Comparison of ENCODE assay signal across 40 cellular contexts in genomic region chr19:48921721-48922500, GRCh38. TPM values are rescaled to one million over a fixed set of nuclear protein-coding genes. Genes with fewer than 3 reads are reported as not detected.
"Had no signal": no experiment of that assay in that cellular context is flagged by ENCODE, and none has a peak within 500 bp of the region (broad histone marks: within the 10 kb centered on the region; RNA-seq: fewer than 3 reads in every experiment).

No MANE protein-coding gene starts in this region.

- H3K27ac ChIP-seq: Peyer's patch, SJSA1 had no signal

- H3K9ac ChIP-seq: SK-N-SH had no signal

- H3K4me3 Mint-ChIP-seq: activated CD4-positive, alpha-beta T cell treated with anti-CD3 and anti-CD28 coated beads for 36 hours; activated CD4-positive, alpha-beta T cell treated with anti-CD3 and anti-CD28 coated beads, Interleukin-2, amount 10 ng/mL, durations not matched to agents 7 days and 5 days; activated CD8-positive, alpha-beta memory T cell treated with anti-CD3 and anti-CD28 coated beads, Interleukin-2, amount 10 ng/mL, durations not matched to agents 7 days and 5 days; activated naive CD4-positive, alpha-beta T cell treated with anti-CD3 and anti-CD28 coated beads, Interleukin-2, amount 10 ng/mL, durations not matched to agents 7 days and 5 days; activated naive CD8-positive, alpha-beta T cell; activated naive CD8-positive, alpha-beta T cell treated with anti-CD3 and anti-CD28 coated beads, Interleukin-2, amount 50 U/mL, for 24 hours; brain; T-helper 1 cell treated with Interleukin-12 subunit alpha and Interleukin-12 subunit beta and Interleukin-4 antibody, amounts not matched to agents 30 μg/mL and 1 μg/mL, for 36 hours; T-helper 2 cell treated with Interferon-gamma antibody and Interleukin-4, amounts not matched to agents 5 μg/mL and 100 μg/mL, for 36 hours had no signal

- ATAC-seq: activated CD4-positive, alpha-beta T cell treated with anti-CD3 and anti-CD28 coated beads for 36 hours; activated CD4-positive, CD25-positive, alpha-beta regulatory T cell treated with anti-CD3 and anti-CD28 coated beads, Interleukin-2, amount 50 U/mL, for 24 hours; activated naive CD8-positive, alpha-beta T cell treated with anti-CD3 and anti-CD28 coated beads, Interleukin-2, amount 50 U/mL, for 24 hours; PC-3 had no signal

- H3K27me3 ChIP-seq: Peyer's patch, SJSA1 had no signal

- H3K4me3 ChIP-seq: Peyer's patch, SJSA1 had no signal

- H3K27me3 Mint-ChIP-seq: activated CD4-positive, alpha-beta T cell treated with anti-CD3 and anti-CD28 coated beads for 36 hours; activated CD4-positive, alpha-beta T cell treated with anti-CD3 and anti-CD28 coated beads, Interleukin-2, amount 10 ng/mL, durations not matched to agents 7 days and 5 days; activated CD8-positive, alpha-beta memory T cell treated with anti-CD3 and anti-CD28 coated beads, Interleukin-2, amount 10 ng/mL, durations not matched to agents 7 days and 5 days; activated naive CD4-positive, alpha-beta T cell treated with anti-CD3 and anti-CD28 coated beads, Interleukin-2, amount 10 ng/mL, durations not matched to agents 7 days and 5 days; activated naive CD8-positive, alpha-beta T cell; activated naive CD8-positive, alpha-beta T cell treated with anti-CD3 and anti-CD28 coated beads, Interleukin-2, amount 50 U/mL, for 24 hours had no signal

- DNase-seq: activated CD4-positive, alpha-beta T cell treated with anti-CD3 and anti-CD28 coated beads for 36 hours; activated CD4-positive, alpha-beta T cell treated with anti-CD3 and anti-CD28 coated beads, Interleukin-2, amount 10 ng/mL, durations not matched to agents 7 days and 5 days; activated CD4-positive, alpha-beta T cell treated with anti-CD3 and anti-CD28 coated beads, Interleukin-2, amount 50 U/mL, for 48 hours; activated CD8-positive, alpha-beta memory T cell treated with anti-CD3 and anti-CD28 coated beads for 24 hours; activated CD8-positive, alpha-beta memory T cell treated with anti-CD3 and anti-CD28 coated beads, Interleukin-2, amount 10 ng/mL, durations not matched to agents 7 days and 5 days; activated CD8-positive, alpha-beta memory T cell treated with anti-CD3 and anti-CD28 coated beads, Interleukin-2, amount 50 U/mL, for 48 hours; activated effector memory CD4-positive, alpha-beta T cell treated with Interleukin-2 at 50 U/mL for 16 hours; activated naive CD4-positive, alpha-beta T cell treated with anti-CD3 and anti-CD28 coated beads, Interleukin-2, amount 10 ng/mL, durations not matched to agents 7 days and 5 days; activated naive CD8-positive, alpha-beta T cell treated with anti-CD3 and anti-CD28 coated beads, Interleukin-2, amount 50 U/mL, for 24 hours; activated T-cell treated with anti-CD3 and anti-CD28 coated beads, Interleukin-2, amount 50 U/mL, for 48 hours; anterior cingulate cortex; caudate nucleus; cerebellar nuclear complex; MM.1S; MV-4-11; NCI-H1092 treated with DMSO at 0.1 percent for 48 hours; NCI-H1417; NCI-H146; NCI-H187; NCI-H2029 treated with DMSO at 0.1 percent for 48 hours; NCI-H2107; NCI-H2171; NCI-H510A; NCI-H526; NCI-H748 treated with DMSO at 0.1 percent for 48 hours; NK-92 treated with Interleukin-12 subunit alpha and Interleukin-12 subunit beta, amount 100 ng/mL, for 24 hours; PC-3; Peyer's patch; RPMI8226; SHP77 treated with DMSO at 0.1 percent for 48 hours; SK-N-SH had no signal

- H3K9me3 ChIP-seq: Peyer's patch, SJSA1, SK-N-SH had no signal

- H3K9me3 Mint-ChIP-seq: activated CD4-positive, alpha-beta T cell treated with anti-CD3 and anti-CD28 coated beads, Interleukin-2, amount 10 ng/mL, durations not matched to agents 7 days and 5 days; activated naive CD4-positive, alpha-beta T cell treated with anti-CD3 and anti-CD28 coated beads, Interleukin-2, amount 10 ng/mL, durations not matched to agents 7 days and 5 days; activated naive CD8-positive, alpha-beta T cell treated with anti-CD3 and anti-CD28 coated beads, Interleukin-2, amount 50 U/mL, for 24 hours; brain; T-helper 1 cell treated with Interleukin-12 subunit alpha and Interleukin-12 subunit beta and Interleukin-4 antibody, amounts not matched to agents 30 μg/mL and 1 μg/mL, for 36 hours; T-helper 2 cell treated with Interferon-gamma antibody and Interleukin-4, amounts not matched to agents 5 μg/mL and 100 μg/mL, for 36 hours had no signal

- H3K4me2 ChIP-seq: SK-N-SH had no signal

- FAIRE-seq: bronchial epithelial cell, TTC549 had no signal

- H3K27ac Mint-ChIP-seq: activated CD4-positive, alpha-beta T cell treated with anti-CD3 and anti-CD28 coated beads for 36 hours; activated CD8-positive, alpha-beta memory T cell treated with anti-CD3 and anti-CD28 coated beads, Interleukin-2, amount 10 ng/mL, durations not matched to agents 7 days and 5 days; activated naive CD4-positive, alpha-beta T cell treated with anti-CD3 and anti-CD28 coated beads, Interleukin-2, amount 10 ng/mL, durations not matched to agents 7 days and 5 days; activated naive CD8-positive, alpha-beta T cell; activated naive CD8-positive, alpha-beta T cell treated with anti-CD3 and anti-CD28 coated beads, Interleukin-2, amount 50 U/mL, for 24 hours; T-helper 1 cell treated with Interleukin-12 subunit alpha and Interleukin-12 subunit beta and Interleukin-4 antibody, amounts not matched to agents 30 μg/mL and 1 μg/mL, for 36 hours; T-helper 2 cell treated with Interferon-gamma antibody and Interleukin-4, amounts not matched to agents 5 μg/mL and 100 μg/mL, for 36 hours had no signal

- H3K4me1 ChIP-seq: Peyer's patch had no signal

- H3K4me1 Mint-ChIP-seq: brain had no signal

RNA-seq across cellular contexts. Expression of gene DHDH, which starts 11.6 kb away (rescaled TPM):
- total RNA-seq: LHCN-M2 had no signal

RNA-seq across cellular contexts. Expression of gene TULP2, which starts 23.4 kb away (rescaled TPM):
- total RNA-seq: activated CD4-positive, alpha-beta T cell treated with anti-CD3 and anti-CD28 coated beads, Interleukin-2, amount 10 ng/mL, durations not matched to agents 7 days and 5 days; bronchial epithelial cell; LHCN-M2; PC-3; Peyer's patch; SJSA1 had no signal
